Comparison of ENCODE assay signal across 6 cellular contexts in genomic region chr10:133379801-133380666, GRCh38. TPM values are rescaled to one million over a fixed set of nuclear protein-coding genes. Genes with fewer than 3 reads are reported as not detected.
A peak's percentile ranks its signal among the peaks of the same experiment; 100 is the strongest.
DNase-seq lines count a peak whose midpoint lies in the region; ATAC-seq and TF ChIP-seq lines count a peak whose summit lies in the region.

No MANE protein-coding gene starts in this region.

- peaks cover 5% of the 10 kb centered on the region for H3K36me3 Mint-ChIP-seq in T-cell

- peaks cover 0 to 19% (median 13%) of the 10 kb centered on the region in 3 donors for H3K4me1 Mint-ChIP-seq in T-cell

- H3K27ac ChIP-seq in layer of hippocampus (ENCODE audit: low read depth, low read length) = peak overlapping the region; percentile 80

- CTCF ChIA-PET in T-cell (lab: Charles Lee) = no interaction called here

- ATAC-seq in T-cell (replicated peaks in 1 of 4) = no peak
- no peak for ATAC-seq in HG03280 (IDR thresholded peaks at IDR 0.05; ENCODE audit: unreplicated experiment)

- H3K9me3 Mint-ChIP-seq in T-cell = no peaks in the 10 kb centered on the region

- no peak for TF ChIP-seq CTCF in AG09309 (IDR thresholded peaks at IDR 0.05; ENCODE audit: control insufficient read depth, insufficient read depth, low read depth, low read length, missing control alignments)

- peak overlapping the region; percentile 49 for H3K4me3 ChIP-seq in AG09309 (ENCODE audit: control insufficient read depth, low read depth, low read length)

- POLR2A ChIA-PET in T-cell (lab: Charles Lee) = no interaction called here

- DNase-seq in AG09309 (ENCODE audit: low read depth) (no peak), T-cell (no peak), DMS153 treated with DMSO at 0.1 percent for 48 hours (lab: John Stamatoyannopoulos, UW; ENCODE audit: unreplicated experiment) (no peak)
- DNase-seq in stimulated activated CD4-positive, alpha-beta T cell treated with anti-CD3 and anti-CD28 coated beads, Interleukin-15, amount 100 ng/mL, for 24 hours = no peak

- no peaks in the 10 kb centered on the region for H3K27me3 Mint-ChIP-seq in T-cell

- peak overlapping the region; percentile 61 to 76 (median 67) for H3K4me3 Mint-ChIP-seq in T-cell

- H3K27ac Mint-ChIP-seq in T-cell = peak overlapping the region in 1 of 2 donors; percentile 56

- no peaks in the 10 kb centered on the region for H3K27me3 ChIP-seq in layer of hippocampus (ENCODE audit: control insufficient read depth, insufficient read depth, low read length)

RNA-seq across cellular contexts. Expression of gene PAOX, which starts 1.0 kb away (rescaled TPM):
- 10 to 100 TPM in 3 of 5 donors, 1 to 10 TPM in 2; 4.3 to 20.0 (median 14.5) TPM for total RNA-seq in T-cell

RNA-seq across cellular contexts. Expression of gene ECHS1, which starts 6.9 kb away (rescaled TPM):
- total RNA-seq in T-cell = 10 to 100 TPM; 17.6 to 31.7 (median 27.2) TPM

RNA-seq across cellular contexts. Expression of gene MTG1, which starts 13.9 kb away (rescaled TPM):
- total RNA-seq in T-cell = 10 to 100 TPM; 46.7 to 79.3 (median 69.4) TPM

RNA-seq across cellular contexts. Expression of gene FUOM, which starts 22.2 kb away (rescaled TPM):
- 10 to 100 TPM in 4 of 5 donors, 1 to 10 TPM in 1; 9.4 to 30.3 (median 26.9) TPM for total RNA-seq in T-cell

RNA-seq across cellular contexts. Expression of gene PRAP1, which starts 32.9 kb away (rescaled TPM):
- not detected for total RNA-seq in T-cell
